27 cellular contexts compared by ENCODE assay signal in the genomic region with DNA sequence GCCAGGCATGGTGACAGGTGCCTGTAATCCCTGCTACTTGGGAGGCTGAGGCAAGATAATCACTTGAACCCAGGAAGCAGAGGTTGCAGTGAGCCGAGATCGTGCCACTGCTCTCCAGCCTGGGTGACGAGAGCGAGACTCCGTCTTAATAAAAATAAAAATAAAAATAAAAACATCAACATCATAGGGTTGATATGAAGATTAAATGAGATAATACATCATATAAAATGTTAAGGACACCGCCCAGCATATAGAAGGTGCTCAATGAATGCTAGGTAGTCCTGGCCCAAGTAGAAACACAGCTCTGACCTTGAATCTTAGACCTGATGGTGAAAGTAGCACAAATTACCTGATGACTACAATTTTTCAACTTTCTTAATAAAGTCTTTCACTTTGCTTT.
DNase-seq lines count a peak whose midpoint lies in the region; TF ChIP-seq lines count a peak whose summit lies in the region.
"Had no signal": no experiment of that assay in that cellular context is flagged by ENCODE, and none has a peak within 500 bp of the region (broad histone marks: within the 10 kb centered on the region; RNA-seq: fewer than 3 reads in every experiment).

No MANE protein-coding gene starts in this region.

- no peaks in the 10 kb centered on the region for H3K79me2 ChIP-seq in mammary epithelial cell (ENCODE audit: insufficient read depth, low read length)

- H3K4me1 ChIP-seq in HEK293 (ENCODE audit: control insufficient read depth, insufficient read depth, low read length) (no peaks in the 10 kb centered on the region), mammary epithelial cell (ENCODE audit: insufficient read depth, low read length) (no peaks in the 10 kb centered on the region)
- H3K4me1 ChIP-seq: A549; BE2C; BLaER1; BLaER1 treated with 17β-estradiol and CSF1 and Interleukin-3, amounts not matched to agents 10 nM and 100 nM; Caco-2 had no signal

- no peak for TF ChIP-seq CTCF in HEK293 (tag by site-specific recombination; IDR thresholded peaks at IDR 0.05)
- no peak for TF ChIP-seq CTCF in mammary epithelial cell (conservative IDR thresholded peaks at IDR 0.05 in 1 of 2, IDR thresholded peaks at IDR 0.05 in 1 of 2; ENCODE audit: extremely low read depth in 1 of 2, insufficient read depth in 1 of 2, low read depth in 1 of 2, low read length in 2 of 2)

- H3K27me3 ChIP-seq in mammary epithelial cell (ENCODE audit: insufficient read depth, low read length), result peaks cover 3% of the 10 kb centered on the region

- POLR2A ChIA-PET in HEK293 (lab: Yijun Ruan, JAX), result no interaction called here

- DNase-seq in mammary epithelial cell, result no peak
- DNase-seq: 8988T; ACHN; AML-193; BE2C; C1 segment of cervical spinal cord; Caco-2; Calu3; CD4-positive, alpha-beta memory T cell; CD4-positive, alpha-beta T cell; CD4-positive, CD25-positive, alpha-beta regulatory T cell; CD8-positive, alpha-beta memory T cell; CD8-positive, alpha-beta T cell; COR-L47; DMS 273 treated with DMSO at 0.1 percent for 48 hours; DMS153; DMS53; DMS79; DMS79 treated with DMSO at 0.1 percent for 48 hours; DND-41; EL had no signal

- BruUV-seq in mammary epithelial cell (replicated peaks; lab: Mats Ljungman, UMichigan), result no TSS peak

- dilution Hi-C loops in mammary epithelial cell (cut with HindIII; ENCODE audit: low sequenced_read_pairs), result loop anchor here (5.0 kb wide), 1 partner anchor 57 kb away; no protein-coding TSS in a partner anchor

- CTCF ChIA-PET in HEK293 (lab: Yijun Ruan, JAX) (interaction anchor here (0.6 kb wide), 1 partner anchor 155 kb away, joined by 3 read pairs; no protein-coding TSS in a partner anchor), mammary epithelial cell (lab: Charles Lee; ENCODE audit: low non-redundant PET) (no interaction called here)

- H3K4me3 ChIP-seq in HEK293 (ENCODE audit: low read depth, low read length), result no peak overlapping the region
- H3K4me3 ChIP-seq in mammary epithelial cell (replicated peaks in 1 of 3; ENCODE audit: insufficient read depth in 1 of 3, low read depth in 2 of 3, low read length in 3 of 3), result no peak overlapping the region
- H3K4me3 ChIP-seq: A549; BLaER1; BLaER1 treated with 17β-estradiol and CSF1 and Interleukin-3, amounts not matched to agents 10 nM and 100 nM had no signal

- no peak overlapping the region for H2AFZ ChIP-seq in mammary epithelial cell (ENCODE audit: low read depth, low read length)

- H3K36me3 ChIP-seq in HEK293 (ENCODE audit: control insufficient read depth in 2 of 2, insufficient read depth in 1 of 2, low read length in 2 of 2) (no peaks in the 10 kb centered on the region), mammary epithelial cell (ENCODE audit: insufficient read depth, low read length) (no peaks in the 10 kb centered on the region)
- H3K36me3 ChIP-seq: BE2C; BLaER1; BLaER1 treated with 17β-estradiol and CSF1 and Interleukin-3, amounts not matched to agents 10 nM and 100 nM had no signal

- intact Hi-C loops in mammary epithelial cell (cut with micrococcal nuclease), result no loop called here

- no peak overlapping the region for H3K9ac ChIP-seq in mammary epithelial cell (ENCODE audit: insufficient read depth, low read length)
- H3K9ac ChIP-seq: BLaER1; BLaER1 treated with 17β-estradiol and CSF1 and Interleukin-3, amounts not matched to agents 10 nM and 100 nM had no signal

- 85% methylated on average over 6 of the region's 6 CpGs for WGBS in mammary epithelial cell (ENCODE audit: low coverage, missing lambda C conversion rate)

- no peaks in the 10 kb centered on the region for H4K20me1 ChIP-seq in mammary epithelial cell (ENCODE audit: insufficient read depth, low read length)
- H4K20me1 ChIP-seq: BLaER1 had no signal

- H3K9me3 ChIP-seq in HEK293 (ENCODE audit: control insufficient read depth, insufficient read depth, low read depth, low read length), result no peaks in the 10 kb centered on the region
- H3K9me3 ChIP-seq in mammary epithelial cell (replicated peaks; ENCODE audit: insufficient read depth, low read length), result no peaks in the 10 kb centered on the region
- H3K9me3 ChIP-seq: A549; BE2C; BLaER1; BLaER1 treated with 17β-estradiol and CSF1 and Interleukin-3, amounts not matched to agents 10 nM and 100 nM; Caco-2 had no signal

- H3K27ac ChIP-seq in HEK293 (ENCODE audit: extremely low read depth, low read depth, low read length) (no peak overlapping the region), mammary epithelial cell (ENCODE audit: insufficient read depth, low read depth, low read length) (no peak overlapping the region)
- H3K27ac ChIP-seq: 22Rv1; A549; BLaER1; BLaER1 treated with 17β-estradiol and CSF1 and Interleukin-3, amounts not matched to agents 10 nM and 100 nM; C4-2B had no signal

- in situ Hi-C loops in mammary epithelial cell (cut with MboI; ENCODE audit: low sequenced_read_pairs in 2 of 2), result no loop called here

- no peak overlapping the region for H3K4me2 ChIP-seq in mammary epithelial cell (ENCODE audit: insufficient read depth, low read depth, low read length)
- H3K4me2 ChIP-seq: A549; BLaER1; BLaER1 treated with 17β-estradiol and CSF1 and Interleukin-3, amounts not matched to agents 10 nM and 100 nM had no signal

TF ChIP-seq in HEK293, 187 proteins besides CTCF, POLR2A, EP300 and RAD21:
- TF ChIP-seq ZNF624 (tag by site-specific recombination; IDR thresholded peaks at IDR 0.05) (no peak), ZNF664 (tag by site-specific recombination; IDR thresholded peaks at IDR 0.05) (peak; percentile 92)
TF ChIP-seq in HEK293: peak in this region for 1.
